In genomic region chr4:190181481-190181880, GRCh38 we compare ENCODE assay signal across 15 cellular contexts. TPM values are rescaled to one million over a fixed set of nuclear protein-coding genes. Genes with fewer than 3 reads are reported as not detected.
DNase-seq lines count a peak whose midpoint lies in the region; ATAC-seq and TF ChIP-seq lines count a peak whose summit lies in the region.
"Not testable (repeated sequence)": the region's sequence is repeated elsewhere in the genome, so short reads cannot be mapped to it uniquely, and the experiment has no call there.
"Had no signal": no experiment of that assay in that cellular context is flagged by ENCODE, and none has a peak within 500 bp of the region (broad histone marks: within the 10 kb centered on the region; RNA-seq: fewer than 3 reads in every experiment).

No MANE protein-coding gene starts in this region.

- no CpG with 5 or more reads among the region's 6 CpGs for WGBS in adrenal gland, 4 donors
- WGBS in heart left ventricle, 4 donors, result 39 to 50% methylated on average over 1 to 3 of the region's 6 CpGs; no CpG with 5 or more reads in 2 of the 4 donors
- WGBS in spleen, 5 donors, result 90% methylated on average over 2 of the region's 6 CpGs; no CpG with 5 or more reads in 4 of the 5 donors
- WGBS in testis, 2 donors, result no CpG with 5 or more reads among the region's 6 CpGs

- H3K4me1 ChIP-seq in adrenal gland (replicated peaks in 1 of 2); heart left ventricle; spleen; testis: not testable (repeated sequence)

- H3K9me3 ChIP-seq in adrenal gland (replicated peaks in 1 of 3); heart left ventricle; spleen; testis: not testable (repeated sequence)

- not testable (repeated sequence) for H3K36me3 ChIP-seq in adrenal gland (replicated peaks in 1 of 2); heart left ventricle; spleen; testis (ENCODE audit: low read depth, missing control alignments)

- not testable (repeated sequence) for TF ChIP-seq POLR2A in adrenal gland (IDR thresholded peaks at IDR 0.05); heart left ventricle (IDR thresholded peaks at IDR 0.05); spleen (IDR thresholded peaks at IDR 0.05); testis (IDR thresholded peaks at IDR 0.05)

- H3K4me1 Mint-ChIP-seq in WTC11; activated CD8-positive, alpha-beta memory T cell treated with anti-CD3 and anti-CD28 coated beads, Interleukin-2, amount 10 ng/mL, durations not matched to agents 7 days and 5 days; natural killer cell treated with Interleukin-12 subunit alpha and Interleukin-12 subunit beta and Interleukin-15 and Interleukin-18, amount 100 ng/mL, for 72 hours (ENCODE audit: low read depth in 2 of 2): not testable (repeated sequence)

- not testable (repeated sequence) for ATAC-seq in WTC11; activated CD8-positive, alpha-beta memory T cell treated with anti-CD3 and anti-CD28 coated beads, Interleukin-2, amount 10 ng/mL, durations not matched to agents 7 days and 5 days; heart left ventricle; natural killer cell treated with Interleukin-12 subunit alpha and Interleukin-12 subunit beta and Interleukin-15 and Interleukin-18, amount 100 ng/mL, for 72 hours

- not testable (repeated sequence) for H3K4me3 ChIP-seq in adrenal gland, heart left ventricle, spleen, testis

- peaks cover 12% of the 10 kb centered on the region for H3K27me3 Mint-ChIP-seq in WTC11 (ENCODE audit: low read depth)
- H3K27me3 Mint-ChIP-seq in activated CD8-positive, alpha-beta memory T cell treated with anti-CD3 and anti-CD28 coated beads, Interleukin-2, amount 10 ng/mL, durations not matched to agents 7 days and 5 days; natural killer cell treated with Interleukin-12 subunit alpha and Interleukin-12 subunit beta and Interleukin-15 and Interleukin-18, amount 100 ng/mL, for 72 hours: not testable (repeated sequence)

- not testable (repeated sequence) for H3K4me3 Mint-ChIP-seq in WTC11; activated CD8-positive, alpha-beta memory T cell treated with anti-CD3 and anti-CD28 coated beads, Interleukin-2, amount 10 ng/mL, durations not matched to agents 7 days and 5 days; natural killer cell treated with Interleukin-12 subunit alpha and Interleukin-12 subunit beta and Interleukin-15 and Interleukin-18, amount 100 ng/mL, for 72 hours

- H3K9me3 Mint-ChIP-seq in WTC11, result peaks cover 13% of the 10 kb centered on the region
- not testable (repeated sequence) for H3K9me3 Mint-ChIP-seq in activated CD8-positive, alpha-beta memory T cell treated with anti-CD3 and anti-CD28 coated beads, Interleukin-2, amount 10 ng/mL, durations not matched to agents 7 days and 5 days (ENCODE audit: low read depth); natural killer cell treated with Interleukin-12 subunit alpha and Interleukin-12 subunit beta and Interleukin-15 and Interleukin-18, amount 100 ng/mL, for 72 hours

- H3K27ac ChIP-seq in adrenal gland, heart left ventricle, spleen, testis: not testable (repeated sequence)

- not testable (repeated sequence) for H3K27me3 ChIP-seq in adrenal gland; heart left ventricle; spleen (replicated peaks in 1 of 7); testis

- intact Hi-C loops in adrenal gland (cut with DNase I); heart left ventricle (cut with DNase I); spleen (cut with DNase I; ENCODE audit: low total_unique reads); testis (cut with DNase I; ENCODE audit: low total_unique reads): not testable (repeated sequence)

- CTCF ChIA-PET in WTC11 (lab: Charles Lee); activated CD8-positive, alpha-beta memory T cell treated with anti-CD3 and anti-CD28 coated beads, Interleukin-2, amount 10 ng/mL, durations not matched to agents 7 days and 5 days (lab: Charles Lee): not testable (repeated sequence)

- peaks cover 15% of the 10 kb centered on the region for H3K36me3 Mint-ChIP-seq in WTC11
- H3K36me3 Mint-ChIP-seq in activated CD8-positive, alpha-beta memory T cell treated with anti-CD3 and anti-CD28 coated beads, Interleukin-2, amount 10 ng/mL, durations not matched to agents 7 days and 5 days, result not testable (repeated sequence)
- H3K36me3 Mint-ChIP-seq in natural killer cell treated with Interleukin-12 subunit alpha and Interleukin-12 subunit beta and Interleukin-15 and Interleukin-18, amount 100 ng/mL, for 72 hours, result peaks cover 13% of the 10 kb centered on the region

- H3K27ac Mint-ChIP-seq in WTC11; activated CD8-positive, alpha-beta memory T cell treated with anti-CD3 and anti-CD28 coated beads, Interleukin-2, amount 10 ng/mL, durations not matched to agents 7 days and 5 days; natural killer cell treated with Interleukin-12 subunit alpha and Interleukin-12 subunit beta and Interleukin-15 and Interleukin-18, amount 100 ng/mL, for 72 hours: not testable (repeated sequence)

- peak; percentile 12 for DNase-seq in WTC11 (ENCODE audit: low spot score)
- peak; percentile 54 for DNase-seq in activated CD8-positive, alpha-beta memory T cell treated with anti-CD3 and anti-CD28 coated beads, Interleukin-2, amount 10 ng/mL, durations not matched to agents 7 days and 5 days
- DNase-seq in adrenal gland, result peak; percentile 0 to 63 (median 14)
- peak in 3 of 5 donors; percentile 11 to 20 (median 12) for DNase-seq in heart left ventricle
- DNase-seq in natural killer cell treated with Interleukin-12 subunit alpha and Interleukin-12 subunit beta and Interleukin-15 and Interleukin-18, amount 100 ng/mL, for 72 hours (ENCODE audit: low spot score), result peak; percentile 62
- DNase-seq in spleen, result peak; percentile 46
- peak; percentile 29 for DNase-seq in testis

- TF ChIP-seq CTCF in WTC11 (IDR thresholded peaks at IDR 0.05); adrenal gland (IDR thresholded peaks at IDR 0.05); heart left ventricle (IDR thresholded peaks at IDR 0.05); spleen (IDR thresholded peaks at IDR 0.05 in 8 of 11, conservative IDR thresholded peaks at IDR 0.05 in 3 of 11); testis (IDR thresholded peaks at IDR 0.05): not testable (repeated sequence)

- POLR2A ChIA-PET in WTC11 (lab: Charles Lee), result not testable (repeated sequence)

RNA-seq across cellular contexts. Expression of gene DUX4, which starts 7.9 kb away (rescaled TPM):
- total RNA-seq in WTC11 (2021) (0.52 TPM in 1 of 3 replicates, not detected in the others), adrenal gland (not detected), heart left ventricle (not detected), spleen (not detected), testis (not detected)
- not detected for total RNA-seq in activated CD8-positive, alpha-beta memory T cell treated with anti-CD3 and anti-CD28 coated beads, Interleukin-2, amount 10 ng/mL, durations not matched to agents 7 days and 5 days
- polyA plus RNA-seq in adrenal gland (not detected), heart left ventricle (not detected), spleen (not detected), testis (ENCODE audit: insufficient read depth, low read depth, low replicate concordance) (1.1 TPM)
- total RNA-seq in natural killer cell treated with Interleukin-12 subunit alpha and Interleukin-12 subunit beta and Interleukin-15 and Interleukin-18, amount 100 ng/mL, for 72 hours, result not detected
- total RNA-seq: activated T-cell treated with anti-CD3 and anti-CD28 coated beads, Interleukin-2, amount 50 U/mL, for 72 hours; K562; left lung; PC-9; renal cortical epithelial cell; Right ventricle myocardium superior; smooth muscle cell had no signal
- polyA plus RNA-seq: esophagus, K562, smooth muscle cell had no signal

Comparison
In these comparisons a context has a peak if more than half of its experiments do, and no peak if none do; other contexts are left out.
1. DNase-seq: peak in every context shown above with its lines; median percentile 62 in natural killer cell treated with Interleukin-12 subunit alpha and Interleukin-12 subunit beta and Interleukin-15 and Interleukin-18, amount 100 ng/mL, for 72 hours; 54 in activated CD8-positive, alpha-beta memory T cell treated with anti-CD3 and anti-CD28 coated beads, Interleukin-2, amount 10 ng/mL, durations not matched to agents 7 days and 5 days; 46 in spleen; 29 in testis; 14 in adrenal gland; 12 in WTC11; 12 in heart left ventricle.